23 cellular contexts compared by ENCODE assay signal in genomic region chr7:133070562-133070961, GRCh38. TPM values are rescaled to one million over a fixed set of nuclear protein-coding genes. Genes with fewer than 3 reads are reported as not detected.
A peak's percentile ranks its signal among the peaks of the same experiment; 100 is the strongest.
DNase-seq lines count a peak whose midpoint lies in the region; ATAC-seq and TF ChIP-seq lines count a peak whose summit lies in the region.
"Had no signal": no experiment of that assay in that cellular context is flagged by ENCODE, and none has a peak within 500 bp of the region (broad histone marks: within the 10 kb centered on the region; RNA-seq: fewer than 3 reads in every experiment).

No MANE protein-coding gene starts in this region.

- ATAC-seq in gastrocnemius medialis: peak in 1 of 2 donors; percentile 50
- no peak for ATAC-seq in CD4-positive, alpha-beta T cell (ENCODE audit: poor library complexity)
- ATAC-seq: A549; activated naive CD4-positive, alpha-beta T cell treated with anti-CD3 and anti-CD28 coated beads, Interleukin-2, amount 50 U/mL, for 72 hours; body of pancreas; left colon had no signal

- no peaks in the 10 kb centered on the region for H3K27me3 ChIP-seq in gastrocnemius medialis
- no peaks in the 10 kb centered on the region for H3K27me3 ChIP-seq in CD4-positive, alpha-beta T cell (ENCODE audit: control insufficient read depth, insufficient read depth, low read length)
- H3K27me3 ChIP-seq: body of pancreas had no signal

- in situ Hi-C loops in gastrocnemius medialis (cut with MboI; ENCODE audit: low sequenced_read_pairs in 4 of 4): no loop called here

- peaks cover 17% of the 10 kb centered on the region for H3K4me1 Mint-ChIP-seq in glutamatergic neuron (ENCODE audit: low read depth, unreplicated experiment)
- peaks cover 47% of the 10 kb centered on the region for H3K4me1 Mint-ChIP-seq in CD4-positive, alpha-beta T cell (ENCODE audit: low read depth)
- H3K4me1 Mint-ChIP-seq: activated CD4-positive, alpha-beta memory T cell treated with anti-CD3 and anti-CD28 coated beads, Interleukin-2, amount 10 ng/mL, durations not matched to agents 7 days and 5 days had no signal

- peak overlapping the region in 3 of 4 donors; percentile 11 to 58 (median 25) for H3K27ac ChIP-seq in gastrocnemius medialis
- no peak overlapping the region for H3K27ac ChIP-seq in CD4-positive, alpha-beta T cell (ENCODE audit: low read depth, low read length)
- H3K27ac ChIP-seq: A549, body of pancreas, VCaP had no signal

- intact Hi-C loops in gastrocnemius medialis (cut with DNase I; ENCODE audit: low total_unique reads): no loop called here
- intact Hi-C loops in CD4-positive, alpha-beta T cell (cut with DNase I, micrococcal nuclease): no loop called here

- peaks cover 6% of the 10 kb centered on the region for H3K9me3 Mint-ChIP-seq in glutamatergic neuron (ENCODE audit: unreplicated experiment)
- no peaks in the 10 kb centered on the region for H3K9me3 Mint-ChIP-seq in CD4-positive, alpha-beta T cell
- H3K9me3 Mint-ChIP-seq: activated CD4-positive, alpha-beta memory T cell treated with anti-CD3 and anti-CD28 coated beads, Interleukin-2, amount 10 ng/mL, durations not matched to agents 7 days and 5 days; dendritic cell treated with granulocyte-macrophage colony-stimulating factor and Interleukin-4, amounts not matched to agents 40 ng/mL and 50 ng/mL, for 4 days; IgD-negative memory B cell had no signal

- peak overlapping the region; percentile 44 for H3K27ac Mint-ChIP-seq in glutamatergic neuron (ENCODE audit: unreplicated experiment)
- no peak overlapping the region for H3K27ac Mint-ChIP-seq in CD4-positive, alpha-beta T cell
- H3K27ac Mint-ChIP-seq: activated CD4-positive, alpha-beta memory T cell treated with anti-CD3 and anti-CD28 coated beads, Interleukin-2, amount 10 ng/mL, durations not matched to agents 7 days and 5 days; activated naive CD4-positive, alpha-beta T cell treated with anti-CD3 and anti-CD28 coated beads, Interleukin-2, amount 50 U/mL, for 72 hours; CD14-positive monocyte; dendritic cell treated with granulocyte-macrophage colony-stimulating factor and Interleukin-4, amounts not matched to agents 40 ng/mL and 50 ng/mL, for 4 days; IgD-negative memory B cell had no signal

- POLR2A ChIA-PET in CD4-positive, alpha-beta T cell (lab: Charles Lee): no interaction called here

- H3K36me3 ChIP-seq in gastrocnemius medialis: peaks cover 0 to 18% of the 10 kb centered on the region in 2 donors

- H3K4me3 ChIP-seq in gastrocnemius medialis: no peak overlapping the region
- H3K4me3 ChIP-seq: A549, body of pancreas had no signal

- TF ChIP-seq CTCF in glutamatergic neuron (IDR thresholded peaks at IDR 0.05; ENCODE audit: partially characterized antibody, unreplicated experiment) (no peak), gastrocnemius medialis (IDR thresholded peaks at IDR 0.05 in 4 of 5, conservative IDR thresholded peaks at IDR 0.05 in 1 of 5) (no peak)
- TF ChIP-seq CTCF in CD4-positive, alpha-beta T cell (IDR thresholded peaks at IDR 0.05): no peak

- H3K9me3 ChIP-seq in gastrocnemius medialis: no peaks in the 10 kb centered on the region
- no peaks in the 10 kb centered on the region for H3K9me3 ChIP-seq in CD4-positive, alpha-beta T cell (ENCODE audit: control insufficient read depth, low read length)
- H3K9me3 ChIP-seq: A549, body of pancreas had no signal

- CTCF ChIA-PET in CD4-positive, alpha-beta T cell (lab: Charles Lee): no interaction called here

- H3K4me3 Mint-ChIP-seq in glutamatergic neuron (ENCODE audit: unreplicated experiment): no peak overlapping the region
- H3K4me3 Mint-ChIP-seq in CD4-positive, alpha-beta T cell: no peak overlapping the region
- H3K4me3 Mint-ChIP-seq: activated CD4-positive, alpha-beta memory T cell treated with anti-CD3 and anti-CD28 coated beads, Interleukin-2, amount 10 ng/mL, durations not matched to agents 7 days and 5 days; CD14-positive monocyte; dendritic cell treated with granulocyte-macrophage colony-stimulating factor and Interleukin-4, amounts not matched to agents 40 ng/mL and 50 ng/mL, for 4 days; IgD-negative memory B cell had no signal

- TF ChIP-seq POLR2A in gastrocnemius medialis (IDR thresholded peaks at IDR 0.05): no peak

- no peaks in the 10 kb centered on the region for H3K36me3 Mint-ChIP-seq in glutamatergic neuron (ENCODE audit: unreplicated experiment)
- H3K36me3 Mint-ChIP-seq in CD4-positive, alpha-beta T cell (ENCODE audit: low read depth): peaks cover 50% of the 10 kb centered on the region

- H3K4me1 ChIP-seq in gastrocnemius medialis: peaks cover 10 to 18% of the 10 kb centered on the region in 2 donors
- H3K4me1 ChIP-seq: A549, body of pancreas had no signal

- peaks cover 5% of the 10 kb centered on the region for H3K27me3 Mint-ChIP-seq in glutamatergic neuron (ENCODE audit: unreplicated experiment)
- H3K27me3 Mint-ChIP-seq in CD4-positive, alpha-beta T cell: no peaks in the 10 kb centered on the region
- H3K27me3 Mint-ChIP-seq: activated CD4-positive, alpha-beta memory T cell treated with anti-CD3 and anti-CD28 coated beads, Interleukin-2, amount 10 ng/mL, durations not matched to agents 7 days and 5 days; dendritic cell treated with granulocyte-macrophage colony-stimulating factor and Interleukin-4, amounts not matched to agents 40 ng/mL and 50 ng/mL, for 4 days; IgD-negative memory B cell had no signal

- peak; percentile 28 for DNase-seq in NCI-H510A treated with DMSO at 0.1 percent for 48 hours (lab: John Stamatoyannopoulos, UW)
- no peak for DNase-seq in NCI-H510A (lab: John Stamatoyannopoulos, UW)
- peak; percentile 67 for DNase-seq in NCI-H82 treated with DMSO at 0.1 percent for 48 hours (lab: John Stamatoyannopoulos, UW; ENCODE audit: unreplicated experiment)
- no peak for DNase-seq in glutamatergic neuron
- DNase-seq in gastrocnemius medialis: no peak
- no peak for DNase-seq in NCI-H524 (lab: John Stamatoyannopoulos, UW)
- DNase-seq in CD4-positive, alpha-beta T cell: no peak
- DNase-seq in NCI-H2029 (lab: John Stamatoyannopoulos, UW): no peak
- DNase-seq: activated CD4-positive, alpha-beta memory T cell treated with anti-CD3 and anti-CD28 coated beads, Interleukin-2, amount 10 ng/mL, durations not matched to agents 7 days and 5 days; activated T-cell treated with anti-CD3 and anti-CD28 coated beads, Interleukin-2, amount 50 U/mL, for 48 hours; body of pancreas; left colon; NCI-H2029 treated with DMSO at 0.1 percent for 48 hours; occipital lobe; SHP77; stimulated activated CD4-positive, alpha-beta T cell treated with anti-CD3 and anti-CD28 coated beads, Interleukin-2, amount 100 ng/mL, for 24 hours; T-helper 1 cell had no signal

RNA-seq across cellular contexts. Expression of gene CHCHD3, which starts 11.3 kb away (rescaled TPM):
- total RNA-seq in glutamatergic neuron (ENCODE audit: unreplicated experiment) (61.5 TPM), gastrocnemius medialis (100 to 1,000 TPM; 110 to 177 (median 131) TPM)
- 10 to 100 TPM; 21.6 to 21.7 TPM for total RNA-seq in CD4-positive, alpha-beta T cell

Comparison
In these comparisons a context has a peak if more than half of its experiments do, and no peak if none do; other contexts are left out.
1. DNase-seq: peak in NCI-H510A treated with DMSO at 0.1 percent for 48 hours (single experiment) and NCI-H82 treated with DMSO at 0.1 percent for 48 hours (single experiment); none in NCI-H510A (single experiment), glutamatergic neuron (single experiment), gastrocnemius medialis (0 of 2), NCI-H524 (0 of 2), CD4-positive, alpha-beta T cell (0 of 10) and NCI-H2029 (single experiment).